8 cellular contexts compared by ENCODE assay signal in the genomic region with DNA sequence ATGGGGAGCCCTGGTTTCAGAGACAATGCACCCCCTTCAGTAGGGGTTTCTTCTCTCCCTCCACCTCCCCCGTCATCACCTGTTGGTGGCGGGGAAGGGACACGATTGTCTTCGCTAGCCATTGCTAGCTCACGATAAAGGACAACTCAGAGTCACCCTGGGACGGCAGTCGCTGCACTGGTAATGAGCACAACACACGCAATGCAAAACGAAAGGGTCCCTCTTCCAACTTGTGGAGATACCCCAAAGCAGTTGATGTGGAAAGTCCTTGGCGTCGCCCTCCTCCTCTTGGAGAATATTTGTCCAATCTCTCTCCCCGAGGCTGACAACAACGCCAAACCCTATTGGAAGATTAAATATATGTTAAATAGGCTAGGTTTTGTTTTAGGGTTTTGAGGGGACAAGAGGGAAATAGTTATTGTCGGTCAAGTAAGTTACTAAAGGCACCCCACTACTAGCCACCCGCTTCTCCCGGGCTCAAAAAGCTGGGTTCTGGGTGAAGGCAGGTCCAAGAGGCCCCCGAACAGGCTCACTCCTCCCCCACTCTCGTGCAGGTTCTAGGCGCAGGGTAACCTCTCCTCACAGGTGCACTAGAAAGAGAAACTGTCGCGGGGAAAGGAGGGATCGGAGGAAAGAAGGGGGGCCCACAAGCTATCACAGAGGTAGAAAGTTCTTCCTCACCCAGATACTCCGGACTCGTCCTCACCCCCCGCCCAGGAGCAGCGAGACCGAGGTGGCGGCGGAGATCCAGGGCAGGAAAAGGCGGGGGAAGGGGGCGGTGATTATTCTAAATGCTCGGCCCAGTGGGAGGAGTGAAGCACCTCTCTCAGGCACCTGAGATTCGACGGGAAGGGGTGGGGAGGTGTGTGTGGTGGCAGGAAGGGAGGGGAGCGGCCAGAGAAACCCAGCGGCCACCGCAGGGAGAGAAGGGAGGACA. TPM values are rescaled to one million over a fixed set of nuclear protein-coding genes. Genes with fewer than 3 reads are reported as not detected.
DNase-seq lines count a peak whose midpoint lies in the region; ATAC-seq and TF ChIP-seq lines count a peak whose summit lies in the region.

A gene with protein sequence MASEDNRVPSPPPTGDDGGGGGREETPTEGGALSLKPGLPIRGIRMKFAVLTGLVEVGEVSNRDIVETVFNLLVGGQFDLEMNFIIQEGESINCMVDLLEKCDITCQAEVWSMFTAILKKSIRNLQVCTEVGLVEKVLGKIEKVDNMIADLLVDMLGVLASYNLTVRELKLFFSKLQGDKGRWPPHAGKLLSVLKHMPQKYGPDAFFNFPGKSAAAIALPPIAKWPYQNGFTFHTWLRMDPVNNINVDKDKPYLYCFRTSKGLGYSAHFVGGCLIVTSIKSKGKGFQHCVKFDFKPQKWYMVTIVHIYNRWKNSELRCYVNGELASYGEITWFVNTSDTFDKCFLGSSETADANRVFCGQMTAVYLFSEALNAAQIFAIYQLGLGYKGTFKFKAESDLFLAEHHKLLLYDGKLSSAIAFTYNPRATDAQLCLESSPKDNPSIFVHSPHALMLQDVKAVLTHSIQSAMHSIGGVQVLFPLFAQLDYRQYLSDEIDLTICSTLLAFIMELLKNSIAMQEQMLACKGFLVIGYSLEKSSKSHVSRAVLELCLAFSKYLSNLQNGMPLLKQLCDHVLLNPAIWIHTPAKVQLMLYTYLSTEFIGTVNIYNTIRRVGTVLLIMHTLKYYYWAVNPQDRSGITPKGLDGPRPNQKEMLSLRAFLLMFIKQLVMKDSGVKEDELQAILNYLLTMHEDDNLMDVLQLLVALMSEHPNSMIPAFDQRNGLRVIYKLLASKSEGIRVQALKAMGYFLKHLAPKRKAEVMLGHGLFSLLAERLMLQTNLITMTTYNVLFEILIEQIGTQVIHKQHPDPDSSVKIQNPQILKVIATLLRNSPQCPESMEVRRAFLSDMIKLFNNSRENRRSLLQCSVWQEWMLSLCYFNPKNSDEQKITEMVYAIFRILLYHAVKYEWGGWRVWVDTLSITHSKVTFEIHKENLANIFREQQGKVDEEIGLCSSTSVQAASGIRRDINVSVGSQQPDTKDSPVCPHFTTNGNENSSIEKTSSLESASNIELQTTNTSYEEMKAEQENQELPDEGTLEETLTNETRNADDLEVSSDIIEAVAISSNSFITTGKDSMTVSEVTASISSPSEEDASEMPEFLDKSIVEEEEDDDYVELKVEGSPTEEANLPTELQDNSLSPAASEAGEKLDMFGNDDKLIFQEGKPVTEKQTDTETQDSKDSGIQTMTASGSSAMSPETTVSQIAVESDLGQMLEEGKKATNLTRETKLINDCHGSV (N-terminal part only) (minus strand): TSS at position 764 of the 937 bp plus-strand sequence. CDS start 642 bp downstream, at position 122.

- H3K4me1 Mint-ChIP-seq in activated B cell treated with CpG ODN at 0.5 μM for 24 hours = peaks cover 32% of the 10 kb centered on the region

- peaks cover 17% of the 10 kb centered on the region for H3K36me3 Mint-ChIP-seq in activated B cell treated with CpG ODN at 0.5 μM for 24 hours (ENCODE audit: low read depth)

- POLR2A ChIA-PET in A673 (lab: Charles Lee; ENCODE audit: low non-redundant PET) (no interaction called here), activated B cell treated with CpG ODN at 0.5 μM for 24 hours (lab: Charles Lee) (interaction anchor here (0.6 to 3.2 kb wide), 5 partner anchors 9 to 86 kb away, joined by 3 to 45 read pairs (median 4); a partner anchor contains a TSS)

- H3K4me1 ChIP-seq in A673 (ENCODE audit: insufficient read depth, low read length, poor library complexity, severe bottlenecking) = peaks cover 14% of the 10 kb centered on the region

- H3K9me3 Mint-ChIP-seq in activated B cell treated with CpG ODN at 0.5 μM for 24 hours = no peaks in the 10 kb centered on the region

- H3K27ac Mint-ChIP-seq in activated B cell treated with CpG ODN at 0.5 μM for 24 hours = peak within 1 kb of the TSS; percentile 99

- H3K9me3 ChIP-seq in A673 (ENCODE audit: low read depth, low read length, poor library complexity, severe bottlenecking) = no peaks in the 10 kb centered on the region

- no peaks in the 10 kb centered on the region for H3K27me3 ChIP-seq in A673 (replicated peaks; ENCODE audit: insufficient read depth, low read depth, low read length, poor library complexity)

- peak within 1 kb of the TSS; percentile 100 for H3K4me3 Mint-ChIP-seq in activated B cell treated with CpG ODN at 0.5 μM for 24 hours

- peak; percentile 44 for ATAC-seq in GM18870 (IDR thresholded peaks at IDR 0.05; ENCODE audit: unreplicated experiment)
- ATAC-seq in HG03139 (IDR thresholded peaks at IDR 0.05; ENCODE audit: unreplicated experiment) = peak; percentile 58
- ATAC-seq in activated B cell treated with CpG ODN at 0.5 μM for 24 hours (ENCODE audit: low read depth) = peak; percentile 78

- peaks cover 4% of the 10 kb centered on the region for H3K36me3 ChIP-seq in A673 (ENCODE audit: insufficient read depth, low read length, poor library complexity, severe bottlenecking)

- intact Hi-C loops in A673 (cut with micrococcal nuclease; ENCODE audit: unreplicated experiment) = no loop called here
- intact Hi-C loops in activated B cell treated with CpG ODN at 0.5 μM for 24 hours (cut with micrococcal nuclease) = loop anchor here (1.0 to 5.0 kb wide), 4 partner anchors 15 to 747 kb away; a partner anchor contains a TSS

- TF ChIP-seq CTCF in A673 (conservative IDR thresholded peaks at IDR 0.05; ENCODE audit: low read depth, low read length) (no peak), activated B cell treated with CpG ODN at 0.5 μM for 24 hours (IDR thresholded peaks at IDR 0.05) (no peak), cardiac fibroblast (IDR thresholded peaks at IDR 0.05; ENCODE audit: low read depth, low read length) (no peak)

- TSS peak; percentile 75 for BruUV-seq in A673 (replicated peaks; lab: Mats Ljungman, UMichigan)

- peak within 1 kb of the TSS; percentile 95 for H3K27ac ChIP-seq in A673 (ENCODE audit: low read depth, low read length, poor library complexity, severe bottlenecking)

- DNase-seq in A673 (ENCODE audit: low spot score) (peak; percentile 84), NCI-H2227 treated with DMSO at 0.1 percent for 48 hours (lab: John Stamatoyannopoulos, UW) (peak; percentile 54), activated B cell treated with CpG ODN at 0.5 μM for 24 hours (peak; percentile 73), cardiac fibroblast (ENCODE audit: low read depth in 2 of 2) (peak; percentile 37 to 46), iris pigment epithelial cell (ENCODE audit: low read depth) (peak; percentile 57)
- DNase-seq in stimulated activated CD4-positive, alpha-beta T cell treated with anti-CD3 and anti-CD28 coated beads, Interleukin-12 subunit alpha, Interleukin-12 subunit beta, amount 100 ng/mL, for 24 hours (ENCODE audit: low read depth in 2 of 2) = peak; percentile 68 to 84

- peak within 1 kb of the TSS; percentile 85 for H3K4me3 ChIP-seq in A673 (ENCODE audit: low read depth, low read length, poor library complexity, severe bottlenecking)
- H3K4me3 ChIP-seq in cardiac fibroblast (replicated peaks in 1 of 2; ENCODE audit: low read depth in 2 of 2, low read length in 2 of 2) = peak within 1 kb of the TSS; percentile 97 to 99

- H3K27me3 Mint-ChIP-seq in activated B cell treated with CpG ODN at 0.5 μM for 24 hours = no peaks in the 10 kb centered on the region

- CTCF ChIA-PET in A673 (lab: Charles Lee) = no interaction called here
- CTCF ChIA-PET in activated B cell treated with CpG ODN at 0.5 μM for 24 hours (lab: Charles Lee) = interaction anchor here (1.0 kb wide), 1 partner anchor 84 kb away, joined by 3 read pairs; no protein-coding TSS in a partner anchor

RNA-seq across cellular contexts. Expression of the gene that starts here (rescaled TPM):
- total RNA-seq in A673 (2021) = 35.7 and 39.4 TPM in 2 replicates
- total RNA-seq in activated B cell treated with CpG ODN at 0.5 μM for 24 hours = 55.7 and 66.5 TPM in 2 replicates

Comparison
In these comparisons a context has a peak if more than half of its experiments do, and no peak if none do; other contexts are left out.
1. Peak in every context shown above with its lines: DNase-seq, ATAC-seq, H3K4me3 ChIP-seq and H3K27ac ChIP-seq.